In genomic region chr1:116278541-116278866, GRCh38 we compare ENCODE assay signal across 21 cellular contexts.
DNase-seq lines count a peak whose midpoint lies in the region; FAIRE-seq and TF ChIP-seq lines count a peak whose summit lies in the region.
"Had no signal": no experiment of that assay in that cellular context is flagged by ENCODE, and none has a peak within 500 bp of the region (broad histone marks: within the 10 kb centered on the region; RNA-seq: fewer than 3 reads in every experiment).

No MANE protein-coding gene starts in this region.

- H3K36me3 ChIP-seq in HEK293 (ENCODE audit: control insufficient read depth in 2 of 2, insufficient read depth in 1 of 2, low read length in 2 of 2) (no peaks in the 10 kb centered on the region), H1 (ENCODE audit: control insufficient read depth in 2 of 4, insufficient read depth in 4 of 4, low read length in 3 of 4) (no peaks in the 10 kb centered on the region; a peak in 1 of 8 replicates), testis (ENCODE audit: low read depth, missing control alignments) (no peaks in the 10 kb centered on the region)

- H3K27me3 ChIP-seq in H1 (replicated peaks in 1 of 4; ENCODE audit: control insufficient read depth in 3 of 4, extremely low read depth in 1 of 4, insufficient read depth in 3 of 4, low read length in 3 of 4), result no peaks in the 10 kb centered on the region
- no peaks in the 10 kb centered on the region for H3K27me3 ChIP-seq in testis

- H4K5ac ChIP-seq in H1 (ENCODE audit: insufficient read length, low read depth, low read length), result no peak overlapping the region

- H2AFZ ChIP-seq in H1 (ENCODE audit: low read length), result peak overlapping the region; percentile 20; the same call in 1 of the 2 replicates

- H3K23ac ChIP-seq in H1 (ENCODE audit: insufficient read length), result no peak overlapping the region

- H3K9ac ChIP-seq in H1 (replicated peaks in 1 of 4; ENCODE audit: extremely low read depth in 1 of 4, low read depth in 3 of 4, low read length in 3 of 4), result no peak overlapping the region

- CTCF ChIA-PET in HEK293 (lab: Yijun Ruan, JAX) (interaction anchor here (1.6 kb wide), 1 partner anchor 207 kb away, joined by 5 read pairs; no protein-coding TSS in a partner anchor), H1 (lab: Charles Lee; ENCODE audit: partially characterized antibody) (interaction anchor here (1.1 kb wide), 1 partner anchor 11 kb away, joined by 3 read pairs; no protein-coding TSS in a partner anchor)

- no peak overlapping the region for H3K4ac ChIP-seq in H1 (replicated peaks; ENCODE audit: insufficient read length, low read depth, low read length)

- H3K4me3 ChIP-seq in HEK293 (ENCODE audit: low read depth, low read length) (no peak overlapping the region), H1 (ENCODE audit: extremely low read depth in 1 of 4, insufficient read depth in 2 of 4, low read depth in 3 of 4, low read length in 4 of 4) (no peak overlapping the region), testis (no peak overlapping the region)
- H3K4me3 ChIP-seq: A549, GM12878 had no signal

- H2BK12ac ChIP-seq in H1 (ENCODE audit: low read depth, low read length), result no peak overlapping the region

- H3K9me3 ChIP-seq in HEK293 (ENCODE audit: control insufficient read depth, insufficient read depth, low read depth, low read length) (no peaks in the 10 kb centered on the region), H1 (ENCODE audit: insufficient read depth in 2 of 2, low read depth in 1 of 2, low read length in 1 of 2) (no peaks in the 10 kb centered on the region), testis (no peaks in the 10 kb centered on the region)
- H3K9me3 ChIP-seq: A549 had no signal

- H3K18ac ChIP-seq in H1 (ENCODE audit: extremely low read depth, low read length), result no peak overlapping the region

- H3K56ac ChIP-seq in H1 (replicated peaks; ENCODE audit: insufficient read length, low read depth, low read length), result no peak overlapping the region

- H2BK5ac ChIP-seq in H1 (ENCODE audit: low read depth, low read length), result no peak overlapping the region

- H2BK15ac ChIP-seq in H1 (ENCODE audit: low read length), result no peak overlapping the region

- TF ChIP-seq CTCF in HEK293 (tag by site-specific recombination; IDR thresholded peaks at IDR 0.05), result no peak
- no peak for TF ChIP-seq CTCF in H1 (IDR thresholded peaks at IDR 0.05; ENCODE audit: control extremely low read depth in 1 of 3, insufficient read depth in 1 of 3, low read depth in 1 of 3, low read length in 3 of 3)
- TF ChIP-seq CTCF in testis (IDR thresholded peaks at IDR 0.05), result no peak

- POLR2A ChIA-PET in HEK293 (lab: Yijun Ruan, JAX) (no interaction called here), H1 (lab: Charles Lee; ENCODE audit: partially characterized antibody) (interaction anchor here (0.7 kb wide), 1 partner anchor 12 kb away, joined by 3 read pairs; no protein-coding TSS in a partner anchor)

- no peak overlapping the region for H4K91ac ChIP-seq in H1 (replicated peaks; ENCODE audit: insufficient read length, low read length)

- no peak for FAIRE-seq in H1 (lab: Jason Lieb, UNC)
- FAIRE-seq: A549, D721Med had no signal

- no peaks in the 10 kb centered on the region for H3K79me1 ChIP-seq in H1 (ENCODE audit: low read depth, low read length)

- no peak overlapping the region for H3K14ac ChIP-seq in H1 (ENCODE audit: insufficient read length)

- H2AK5ac ChIP-seq in H1 (ENCODE audit: low read depth, low read length), result no peak overlapping the region

- no peak overlapping the region for H2BK20ac ChIP-seq in H1 (ENCODE audit: low read length)

- no peaks in the 10 kb centered on the region for H3K4me1 ChIP-seq in HEK293 (ENCODE audit: control insufficient read depth, insufficient read depth, low read length)
- H3K4me1 ChIP-seq in H1 (replicated peaks in 1 of 4; ENCODE audit: control insufficient read depth in 3 of 4, insufficient read depth in 4 of 4, low read length in 3 of 4), result no peaks in the 10 kb centered on the region
- H3K4me1 ChIP-seq in testis, result no peaks in the 10 kb centered on the region
- H3K4me1 ChIP-seq: A549 had no signal

- WGBS in H1 (ENCODE audit: extremely low coverage in 1 of 2, insufficient coverage in 1 of 2, insufficient read length in 1 of 2, insufficient replicate concordance in 2 of 2, low coverage in 1 of 2, low lambda C conversion rate in 2 of 2, missing lambda C conversion rate in 1 of 2), 2 experiments, result 93% methylated on average over 6 of the region's 6 CpGs; no CpG with 5 or more reads in 1 of the 2 experiments
- WGBS in testis, 2 donors, result 93 to 95% methylated on average over 6 of the region's 6 CpGs

- H3K27ac ChIP-seq in HEK293 (ENCODE audit: extremely low read depth, low read depth, low read length) (no peak overlapping the region), H1 (ENCODE audit: low read depth, low read length) (no peak overlapping the region), testis (no peak overlapping the region)
- H3K27ac ChIP-seq: A549 had no signal

- no peak overlapping the region for H4K8ac ChIP-seq in H1 (ENCODE audit: extremely low read depth, insufficient read depth, low read length)

- no peaks in the 10 kb centered on the region for H4K20me1 ChIP-seq in H1 (replicated peaks in 1 of 2; ENCODE audit: control insufficient read depth in 1 of 2, insufficient read depth in 2 of 2, low read length in 2 of 2)

- no peak overlapping the region for H3K4me2 ChIP-seq in H1 (ENCODE audit: insufficient read depth in 1 of 2, low read depth in 2 of 2, low read length in 2 of 2)
- H3K4me2 ChIP-seq: A549 had no signal

- no peaks in the 10 kb centered on the region for H3K23me2 ChIP-seq in H1 (ENCODE audit: low read depth, low read length)

- no peak overlapping the region for H2BK120ac ChIP-seq in H1 (replicated peaks; ENCODE audit: low read depth, low read length)

- H3K79me2 ChIP-seq in H1 (ENCODE audit: control insufficient read depth in 1 of 2, insufficient read depth in 2 of 2, low read length in 2 of 2), result no peaks in the 10 kb centered on the region

- TF ChIP-seq RAD21 in H1 (IDR thresholded peaks at IDR 0.05 in 1 of 2, conservative IDR thresholded peaks at IDR 0.05 in 1 of 2; ENCODE audit: low read depth in 2 of 2, low read length in 2 of 2), result no peak

- no peak for DNase-seq in H1 (ENCODE audit: low read depth in 1 of 2, low spot score in 2 of 2)
- peak; percentile 16 for DNase-seq in islet precursor cell
- DNase-seq in testis, result no peak
- no peak for DNase-seq in activated naive CD4-positive, alpha-beta T cell (lab: John Stamatoyannopoulos, UW)
- DNase-seq in COR-L47 (lab: John Stamatoyannopoulos, UW), result no peak
- no peak for DNase-seq in H4 (ENCODE audit: low spot score)
- DNase-seq: 8988T; ACHN; C1 segment of cervical spinal cord; CD4-positive, alpha-beta memory T cell; DMS 273 treated with DMSO at 0.1 percent for 48 hours; DMS79; EL; GDM1; GOT3; H9; HFFc6 had no signal

- TF ChIP-seq POLR2A in H1 (IDR thresholded peaks at IDR 0.05; ENCODE audit: control extremely low read depth in 1 of 2, low read depth in 2 of 2, low read length in 2 of 2) (no peak), testis (IDR thresholded peaks at IDR 0.05) (no peak)

- TF ChIP-seq EP300 in H1 (IDR thresholded peaks at IDR 0.05; ENCODE audit: borderline replicate concordance in 1 of 2, low read depth in 2 of 2, low read length in 2 of 2), result no peak

- intact Hi-C loops in testis (cut with DNase I; ENCODE audit: low total_unique reads), result no loop called here

TF ChIP-seq in HEK293, 187 proteins besides CTCF, POLR2A, EP300 and RAD21:
- TF ChIP-seq ZNF174 (tag by site-specific recombination; IDR thresholded peaks at IDR 0.05), result no peak
- 0 out of 2 replicates have a peak, but pooled peaks have one; percentile 7 for TF ChIP-seq ZBTB17 (tag by site-specific recombination; IDR thresholded peaks at IDR 0.05)

TF ChIP-seq in H1, 55 proteins besides CTCF, POLR2A, EP300 and RAD21:
- TF ChIP-seq BACH1 (IDR thresholded peaks at IDR 0.05; ENCODE audit: low read length), result no peak
- no peak for TF ChIP-seq TBP (IDR thresholded peaks at IDR 0.05; ENCODE audit: low read depth, low read length)
- TF ChIP-seq CTBP2 (IDR thresholded peaks at IDR 0.05; ENCODE audit: borderline replicate concordance, insufficient read depth, insufficient read length, low read length), result no peak
- TF ChIP-seq KDM5A (IDR thresholded peaks at IDR 0.05; ENCODE audit: low read length), result no peak
